ENCODE assay signal across 17 cellular contexts in the genomic region with DNA sequence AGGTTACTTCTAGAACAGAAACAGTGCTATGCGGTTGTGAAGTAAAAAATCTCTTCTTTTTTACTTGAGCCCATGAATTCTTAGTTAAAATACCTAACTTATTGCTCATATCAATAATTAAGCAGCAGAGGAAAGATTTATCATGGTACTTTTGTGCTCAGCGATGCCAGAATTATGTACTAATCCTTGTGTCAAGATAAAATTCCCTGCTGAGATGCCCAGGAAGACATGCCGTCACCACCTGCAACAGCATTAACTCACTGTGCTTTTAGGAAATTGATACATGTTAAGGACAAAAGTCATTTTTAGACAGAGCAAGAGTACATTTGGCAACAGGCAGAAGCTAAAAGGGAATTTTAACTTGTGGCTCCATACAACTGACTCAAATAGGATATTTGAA.
DNase-seq lines count a peak whose midpoint lies in the region; ATAC-seq and TF ChIP-seq lines count a peak whose summit lies in the region.
"Had no signal": no experiment of that assay in that cellular context is flagged by ENCODE, and none has a peak within 500 bp of the region (broad histone marks: within the 10 kb centered on the region; RNA-seq: fewer than 3 reads in every experiment).

No MANE protein-coding gene starts in this region.

- CTCF ChIA-PET in HEK293T (lab: Yijun Ruan, JAX), result no interaction called here

- no peak for TF ChIP-seq CTCF in cardiac fibroblast (IDR thresholded peaks at IDR 0.05; ENCODE audit: low read depth, low read length)

- peaks cover 3% of the 10 kb centered on the region for H3K9me3 Mint-ChIP-seq in natural killer cell treated with Interleukin-12 subunit alpha and Interleukin-12 subunit beta and Interleukin-15 and Interleukin-18, amount 100 ng/mL, for 72 hours

- POLR2A ChIA-PET in HEK293T (lab: Yijun Ruan, JAX), result no interaction called here

- peaks cover 0 to 6% of the 10 kb centered on the region in 2 donors for H3K27me3 Mint-ChIP-seq in natural killer cell treated with Interleukin-12 subunit alpha and Interleukin-12 subunit beta and Interleukin-15 and Interleukin-18, amount 100 ng/mL, for 72 hours

- no peak overlapping the region for H3K27ac Mint-ChIP-seq in natural killer cell treated with Interleukin-12 subunit alpha and Interleukin-12 subunit beta and Interleukin-15 and Interleukin-18, amount 100 ng/mL, for 72 hours

- DNase-seq in Daoy (ENCODE audit: low read depth) (peak; percentile 28), NCI-H226 (peak; percentile 75), cardiac fibroblast (ENCODE audit: low read depth in 2 of 2) (peak; percentile 31 to 66), myocyte (ENCODE audit: low read depth) (peak; percentile 20), HEK293T (ENCODE audit: extremely low spot score) (no peak), NCI-H1105 treated with DMSO at 0.1 percent for 48 hours (lab: John Stamatoyannopoulos, UW) (no peak)
- no peak for DNase-seq in natural killer cell treated with Interleukin-12 subunit alpha and Interleukin-12 subunit beta and Interleukin-15 and Interleukin-18, amount 100 ng/mL, for 72 hours (ENCODE audit: low spot score)
- DNase-seq: activated CD4-positive, alpha-beta T cell treated with anti-CD3 and anti-CD28 coated beads, Interleukin-2, amount 50 U/mL, for 1 hour; AML-193; cortex of kidney; left ventricle myocardium superior; NCI-H1092; NCI-H345; stimulated activated CD4-positive, alpha-beta T cell treated with anti-CD3 and anti-CD28 coated beads, Interleukin-4, amount 100 ng/mL, for 1 hour; T-helper 1 cell had no signal

- H3K4me3 ChIP-seq in cardiac fibroblast (replicated peaks in 1 of 2; ENCODE audit: low read depth in 2 of 2, low read length in 2 of 2), result no peak overlapping the region
- H3K4me3 ChIP-seq: HAP-1 had no signal

- H3K36me3 Mint-ChIP-seq in natural killer cell treated with Interleukin-12 subunit alpha and Interleukin-12 subunit beta and Interleukin-15 and Interleukin-18, amount 100 ng/mL, for 72 hours, result peaks cover 14% of the 10 kb centered on the region

- H3K4me1 Mint-ChIP-seq in natural killer cell treated with Interleukin-12 subunit alpha and Interleukin-12 subunit beta and Interleukin-15 and Interleukin-18, amount 100 ng/mL, for 72 hours (ENCODE audit: low read depth in 2 of 2), result no peaks in the 10 kb centered on the region

- ATAC-seq in GM19455 (IDR thresholded peaks at IDR 0.05; ENCODE audit: unreplicated experiment), result no peak
- ATAC-seq in natural killer cell treated with Interleukin-12 subunit alpha and Interleukin-12 subunit beta and Interleukin-15 and Interleukin-18, amount 100 ng/mL, for 72 hours, result no peak
- ATAC-seq: left ventricle myocardium superior had no signal

- H3K4me3 Mint-ChIP-seq in natural killer cell treated with Interleukin-12 subunit alpha and Interleukin-12 subunit beta and Interleukin-15 and Interleukin-18, amount 100 ng/mL, for 72 hours, result no peak overlapping the region

TF ChIP-seq in HEK293T, 16 proteins besides CTCF, POLR2A, EP300 and RAD21:
- TF ChIP-seq L3MBTL2 (conservative IDR thresholded peaks at IDR 0.05) (no peak), ELF4 (IDR thresholded peaks at IDR 0.05) (no peak), SP1 (IDR thresholded peaks at IDR 0.05) (no peak), HDGF (IDR thresholded peaks at IDR 0.05; ENCODE audit: borderline replicate concordance) (no peak), BHLHE40 (IDR thresholded peaks at IDR 0.05; ENCODE audit: borderline replicate concordance) (no peak), FOXK2 (IDR thresholded peaks at IDR 0.05) (no peak), FOXM1 (IDR thresholded peaks at IDR 0.05; ENCODE audit: borderline replicate concordance) (no peak), ZNF384 (IDR thresholded peaks at IDR 0.05) (no peak), LEF1 (IDR thresholded peaks at IDR 0.05; ENCODE audit: borderline replicate concordance) (no peak), ARNT (IDR thresholded peaks at IDR 0.05) (no peak), CTBP1 (IDR thresholded peaks at IDR 0.05; ENCODE audit: borderline replicate concordance) (no peak), NFRKB (IDR thresholded peaks at IDR 0.05) (no peak), SUZ12 (IDR thresholded peaks at IDR 0.05) (no peak)
- TF ChIP-seq, protein P1, sequence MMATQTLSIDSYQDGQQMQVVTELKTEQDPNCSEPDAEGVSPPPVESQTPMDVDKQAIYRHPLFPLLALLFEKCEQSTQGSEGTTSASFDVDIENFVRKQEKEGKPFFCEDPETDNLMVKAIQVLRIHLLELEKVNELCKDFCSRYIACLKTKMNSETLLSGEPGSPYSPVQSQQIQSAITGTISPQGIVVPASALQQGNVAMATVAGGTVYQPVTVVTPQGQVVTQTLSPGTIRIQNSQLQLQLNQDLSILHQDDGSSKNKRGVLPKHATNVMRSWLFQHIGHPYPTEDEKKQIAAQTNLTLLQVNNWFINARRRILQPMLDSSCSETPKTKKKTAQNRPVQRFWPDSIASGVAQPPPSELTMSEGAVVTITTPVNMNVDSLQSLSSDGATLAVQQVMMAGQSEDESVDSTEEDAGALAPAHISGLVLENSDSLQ (IDR thresholded peaks at IDR 0.05), result no peak

Comparison
In these comparisons a context has a peak if more than half of its experiments do, and no peak if none do; other contexts are left out.
1. DNase-seq: peak in Daoy (single experiment), NCI-H226 (single experiment), cardiac fibroblast (2 of 2) and myocyte (single experiment); none in HEK293T (single experiment), NCI-H1105 treated with DMSO at 0.1 percent for 48 hours (single experiment) and natural killer cell treated with Interleukin-12 subunit alpha and Interleukin-12 subunit beta and Interleukin-15 and Interleukin-18, amount 100 ng/mL, for 72 hours (single experiment).